32 cellular contexts compared by ENCODE assay signal in genomic region chr11:133303262-133303661, GRCh38.
"Had no signal": no experiment of that assay in that cellular context is flagged by ENCODE, and none has a peak within 500 bp of the region (broad histone marks: within the 10 kb centered on the region; RNA-seq: fewer than 3 reads in every experiment).

No MANE protein-coding gene starts in this region.

- H3K4me3 ChIP-seq: PC-9, SJCRH30, SK-N-MC had no signal

- H3K4me1 ChIP-seq: SJCRH30 had no signal

- ATAC-seq: Panc1, Right ventricle myocardium inferior, SK-N-SH treated with all-trans-retinoic acid at 6 μM for 48 hours had no signal

- H2AFZ ChIP-seq: PC-9 had no signal

- H3K4me2 ChIP-seq: PC-9 had no signal

- H3K36me3 ChIP-seq: SJCRH30 had no signal

- H3K27me3 ChIP-seq: SJCRH30 had no signal

- H3K9me3 ChIP-seq: SJCRH30 had no signal

- DNase-seq: Karpas-422, KG1, NCI-H1048, NCI-H1092 treated with DMSO at 0.1 percent for 48 hours, NCI-H1105 treated with DMSO at 0.1 percent for 48 hours, NCI-H1417, NCI-H1436, NCI-H146, NCI-H1694, NCI-H187, NCI-H1930, NCI-H2029 treated with DMSO at 0.1 percent for 48 hours, NCI-H2081 treated with DMSO at 0.1 percent for 48 hours, NCI-H2107, NCI-H2171, NCI-H226, NCI-H446 treated with DMSO at 0.1 percent for 48 hours, NCI-H510A, NCI-H524, NCI-H526, NCI-H69, NCI-H748 treated with DMSO at 0.1 percent for 48 hours, NCI-H82, PC-9, SHP77, SIG-M5, SJCRH30 had no signal

- H3K27ac ChIP-seq: PC-9, RWPE1, SJCRH30, SK-N-MC had no signal
